8 cellular contexts compared by ENCODE assay signal in the genomic region with DNA sequence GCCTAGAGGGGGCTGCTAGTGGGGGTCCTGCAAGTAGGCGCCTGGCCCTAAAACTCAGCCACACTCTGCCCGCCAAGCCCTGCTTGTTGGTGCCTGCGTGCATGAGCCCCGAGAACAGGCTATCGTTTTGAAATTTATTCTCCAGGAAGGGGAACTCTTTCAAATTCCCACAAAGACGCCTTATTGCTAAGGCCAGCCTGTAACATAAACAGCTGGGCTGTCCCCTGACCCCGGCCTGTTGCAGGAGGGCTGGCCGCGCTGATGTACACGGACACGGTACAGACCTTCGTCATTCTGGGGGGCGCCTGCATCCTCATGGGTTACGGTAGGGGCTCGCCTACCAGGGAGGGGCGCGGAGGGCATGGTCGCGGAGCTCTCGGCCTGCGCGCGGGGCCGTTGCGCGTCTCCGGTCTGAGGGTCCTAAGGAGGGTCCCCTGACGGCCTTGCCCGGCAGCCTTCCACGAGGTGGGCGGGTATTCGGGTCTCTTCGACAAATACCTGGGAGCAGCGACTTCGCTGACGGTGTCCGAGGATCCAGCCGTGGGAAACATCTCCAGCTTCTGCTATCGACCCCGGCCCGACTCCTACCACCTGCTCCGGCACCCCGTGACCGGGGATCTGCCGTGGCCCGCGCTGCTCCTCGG. TPM values are rescaled to one million over a fixed set of nuclear protein-coding genes. Genes with fewer than 3 reads are reported as not detected.
DNase-seq lines count a peak whose midpoint lies in the region; ATAC-seq, FAIRE-seq and TF ChIP-seq lines count a peak whose summit lies in the region.
"Had no signal": no experiment of that assay in that cellular context is flagged by ENCODE, and none has a peak within 500 bp of the region (broad histone marks: within the 10 kb centered on the region; RNA-seq: fewer than 3 reads in every experiment).

No MANE protein-coding gene starts in this region.

- H3K27ac Mint-ChIP-seq in activated T-helper 2 cell treated with anti-CD3 and anti-CD28 coated beads, Interferon-gamma antibody, Interleukin-2, Interleukin-4, amounts not matched to agents 10 μg/mL and 5 μg/mL and 100 μg/mL, durations not matched to agents 14 hours and 24 hours and 36 hours, result no peak overlapping the region

- no peak for FAIRE-seq in kidney (lab: Jason Lieb, UNC)

- peaks cover 13% of the 10 kb centered on the region for H3K27me3 Mint-ChIP-seq in activated T-helper 2 cell treated with anti-CD3 and anti-CD28 coated beads, Interferon-gamma antibody, Interleukin-2, Interleukin-4, amounts not matched to agents 10 μg/mL and 5 μg/mL and 100 μg/mL, durations not matched to agents 14 hours and 24 hours and 36 hours (ENCODE audit: low read depth)

- H3K36me3 ChIP-seq in kidney (ENCODE audit: control insufficient read depth in 1 of 2, insufficient read depth in 2 of 2, low read length in 2 of 2) (peaks cover 4% of the 10 kb centered on the region in 2 donors), stomach smooth muscle (ENCODE audit: control insufficient read depth in 2 of 2, insufficient read depth in 2 of 2, low read length in 2 of 2) (peaks cover 6 to 13% of the 10 kb centered on the region in 2 donors)

- no peak for TF ChIP-seq CTCF in kidney (IDR thresholded peaks at IDR 0.05; ENCODE audit: borderline replicate concordance, extremely low read depth, insufficient read depth)

- peak overlapping the region; percentile 82 for H3K4me3 Mint-ChIP-seq in activated T-helper 2 cell treated with anti-CD3 and anti-CD28 coated beads, Interferon-gamma antibody, Interleukin-2, Interleukin-4, amounts not matched to agents 10 μg/mL and 5 μg/mL and 100 μg/mL, durations not matched to agents 14 hours and 24 hours and 36 hours (ENCODE audit: low read depth)

- no peak for DNase-seq in activated T-helper 2 cell treated with anti-CD3 and anti-CD28 coated beads, Interferon-gamma antibody, Interleukin-2, Interleukin-4, amounts not matched to agents 10 μg/mL and 5 μg/mL and 100 μg/mL, durations not matched to agents 14 hours and 24 hours and 36 hours (ENCODE audit: low spot score)
- peak; percentile 85 for DNase-seq in kidney
- no peak for DNase-seq in dedifferentiated amniotic fluid mesenchymal stem cell (ENCODE audit: extremely low spot score)
- no peak for DNase-seq in NCI-H1105 treated with DMSO at 0.1 percent for 48 hours (lab: John Stamatoyannopoulos, UW)
- DNase-seq: NCI-H2081 treated with DMSO at 0.1 percent for 48 hours had no signal

- H3K4me1 Mint-ChIP-seq in activated T-helper 2 cell treated with anti-CD3 and anti-CD28 coated beads, Interferon-gamma antibody, Interleukin-2, Interleukin-4, amounts not matched to agents 10 μg/mL and 5 μg/mL and 100 μg/mL, durations not matched to agents 14 hours and 24 hours and 36 hours (ENCODE audit: low read depth), result peaks cover 3% of the 10 kb centered on the region

- peak overlapping the region; percentile 60 to 71 for H3K4me3 ChIP-seq in kidney (ENCODE audit: low read length in 2 of 2)
- peak overlapping the region; percentile 68 to 76 for H3K4me3 ChIP-seq in stomach smooth muscle (ENCODE audit: low read length in 2 of 2)

- peaks cover 10% of the 10 kb centered on the region for H3K36me3 Mint-ChIP-seq in activated T-helper 2 cell treated with anti-CD3 and anti-CD28 coated beads, Interferon-gamma antibody, Interleukin-2, Interleukin-4, amounts not matched to agents 10 μg/mL and 5 μg/mL and 100 μg/mL, durations not matched to agents 14 hours and 24 hours and 36 hours (ENCODE audit: low read depth)

- ATAC-seq in HG02623 (IDR thresholded peaks at IDR 0.05; ENCODE audit: unreplicated experiment) (peak; percentile 10), GM18868 (IDR thresholded peaks at IDR 0.05; ENCODE audit: unreplicated experiment) (no peak)

- no peaks in the 10 kb centered on the region for H3K9me3 ChIP-seq in kidney (ENCODE audit: control insufficient read depth in 1 of 2, low read length in 2 of 2)
- H3K9me3 ChIP-seq in stomach smooth muscle (ENCODE audit: control insufficient read depth in 2 of 2, low read length in 2 of 2), result no peaks in the 10 kb centered on the region

- H3K9ac ChIP-seq in kidney (ENCODE audit: low read length in 2 of 2), result peak overlapping the region in 1 of 2 donors; percentile 61
- H3K9ac ChIP-seq in stomach smooth muscle (ENCODE audit: low read length in 2 of 2), result peak overlapping the region in 1 of 2 donors; percentile 8

- H3K9me3 Mint-ChIP-seq in activated T-helper 2 cell treated with anti-CD3 and anti-CD28 coated beads, Interferon-gamma antibody, Interleukin-2, Interleukin-4, amounts not matched to agents 10 μg/mL and 5 μg/mL and 100 μg/mL, durations not matched to agents 14 hours and 24 hours and 36 hours, result no peaks in the 10 kb centered on the region

- peak overlapping the region in 1 of 2 donors; percentile 56 for H3K27ac ChIP-seq in kidney (ENCODE audit: low read depth in 2 of 2, low read length in 2 of 2)
- H3K27ac ChIP-seq in stomach smooth muscle (ENCODE audit: low read length), result no peak overlapping the region

- H3K27me3 ChIP-seq in stomach smooth muscle (ENCODE audit: control insufficient read depth in 1 of 2, insufficient read depth in 2 of 2, low read length in 2 of 2), result peaks cover 25 to 31% of the 10 kb centered on the region in 2 donors

- peaks cover 0 to 15% of the 10 kb centered on the region in 2 donors for H3K4me1 ChIP-seq in kidney (ENCODE audit: control insufficient read depth in 1 of 2, insufficient read depth in 1 of 2, low read depth in 1 of 2, low read length in 2 of 2)
- peaks cover 18% of the 10 kb centered on the region for H3K4me1 ChIP-seq in stomach smooth muscle (ENCODE audit: control insufficient read depth, insufficient read depth, low read length)

- intact Hi-C loops in activated T-helper 2 cell treated with anti-CD3 and anti-CD28 coated beads, Interferon-gamma antibody, Interleukin-2, Interleukin-4, amounts not matched to agents 10 μg/mL and 5 μg/mL and 100 μg/mL, durations not matched to agents 14 hours and 24 hours and 36 hours (cut with micrococcal nuclease), result no loop called here
- intact Hi-C loops in kidney (cut with DNase I), result no loop called here

RNA-seq across cellular contexts. Expression of a gene that starts 4.3 kb away (rescaled TPM):
- not detected in 2 replicates for total RNA-seq in activated T-helper 2 cell treated with anti-CD3 and anti-CD28 coated beads, Interferon-gamma antibody, Interleukin-2, Interleukin-4, amounts not matched to agents 10 μg/mL and 5 μg/mL and 100 μg/mL, durations not matched to agents 14 hours and 24 hours and 36 hours
- total RNA-seq in kidney, result 4.8 TPM
- 208 TPM for polyA plus RNA-seq in kidney (ENCODE audit: insufficient read depth, low read depth, low replicate concordance)

RNA-seq across cellular contexts. Expression of a gene that starts 15.2 kb away (rescaled TPM):
- total RNA-seq in activated T-helper 2 cell treated with anti-CD3 and anti-CD28 coated beads, Interferon-gamma antibody, Interleukin-2, Interleukin-4, amounts not matched to agents 10 μg/mL and 5 μg/mL and 100 μg/mL, durations not matched to agents 14 hours and 24 hours and 36 hours, result 1.2 and 1.7 TPM in 2 replicates
- total RNA-seq in kidney, result 54.4 TPM
- polyA plus RNA-seq in kidney (ENCODE audit: insufficient read depth, low read depth, low replicate concordance), result 27.5 TPM

RNA-seq across cellular contexts. Expression of a gene that starts 21.0 kb away (rescaled TPM):
- total RNA-seq in activated T-helper 2 cell treated with anti-CD3 and anti-CD28 coated beads, Interferon-gamma antibody, Interleukin-2, Interleukin-4, amounts not matched to agents 10 μg/mL and 5 μg/mL and 100 μg/mL, durations not matched to agents 14 hours and 24 hours and 36 hours, result 41.2 and 43.8 TPM in 2 replicates
- 69.2 TPM for total RNA-seq in kidney
- 51.8 TPM for polyA plus RNA-seq in kidney (ENCODE audit: insufficient read depth, low read depth, low replicate concordance)

RNA-seq across cellular contexts. Expression of a gene that starts 27.9 kb away (rescaled TPM):
- 10.5 and 10.6 TPM in 2 replicates for total RNA-seq in activated T-helper 2 cell treated with anti-CD3 and anti-CD28 coated beads, Interferon-gamma antibody, Interleukin-2, Interleukin-4, amounts not matched to agents 10 μg/mL and 5 μg/mL and 100 μg/mL, durations not matched to agents 14 hours and 24 hours and 36 hours
- 9.6 TPM for total RNA-seq in kidney
- polyA plus RNA-seq in kidney (ENCODE audit: insufficient read depth, low read depth, low replicate concordance), result 10.9 TPM

RNA-seq across cellular contexts. Expression of a gene that starts 40.5 kb away (rescaled TPM):
- total RNA-seq in activated T-helper 2 cell treated with anti-CD3 and anti-CD28 coated beads, Interferon-gamma antibody, Interleukin-2, Interleukin-4, amounts not matched to agents 10 μg/mL and 5 μg/mL and 100 μg/mL, durations not matched to agents 14 hours and 24 hours and 36 hours, result not detected in 2 replicates
- total RNA-seq in kidney, result not detected
- not detected for polyA plus RNA-seq in kidney (ENCODE audit: insufficient read depth, low read depth, low replicate concordance)

Comparison
In these comparisons a context has a peak if more than half of its experiments do, and no peak if none do; other contexts are left out.
1. RNA of a gene that starts 15.2 kb away (total RNA-seq): 54.4 TPM in kidney (single experiment); 1.2 to 1.7 TPM in activated T-helper 2 cell treated with anti-CD3 and anti-CD28 coated beads, Interferon-gamma antibody, Interleukin-2, Interleukin-4, amounts not matched to agents 10 μg/mL and 5 μg/mL and 100 μg/mL, durations not matched to agents 14 hours and 24 hours and 36 hours; every median in the first group is over 10 times any median in the second.